ENCODE assay signal across 8 cellular contexts in the genomic region with DNA sequence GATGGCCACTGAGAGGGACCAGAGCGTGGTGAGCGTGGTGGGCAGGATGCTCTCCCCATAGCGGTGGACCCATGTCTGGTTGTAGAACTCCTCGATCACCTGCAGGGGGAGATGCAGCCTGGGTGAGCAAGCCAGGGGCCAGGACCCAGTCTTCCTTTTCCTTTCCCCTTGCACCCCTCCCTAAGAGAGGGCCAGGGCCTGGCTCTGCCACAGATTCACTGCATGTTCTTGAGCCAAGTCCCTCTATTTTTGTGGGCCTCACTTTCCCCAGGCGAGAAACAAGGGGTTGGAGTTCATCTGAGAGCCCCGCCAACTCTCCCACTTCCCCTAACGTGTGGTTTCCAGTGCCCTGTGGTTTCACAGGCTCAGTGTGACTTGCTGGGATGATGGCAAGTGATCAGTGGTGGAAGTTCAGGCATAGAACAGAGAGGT. TPM values are rescaled to one million over a fixed set of nuclear protein-coding genes. Genes with fewer than 3 reads are reported as not detected.
DNase-seq lines count a peak whose midpoint lies in the region; ATAC-seq and TF ChIP-seq lines count a peak whose summit lies in the region.

No MANE protein-coding gene starts in this region.

- CTCF ChIA-PET in Caco-2 (lab: Charles Lee): no interaction called here

- BruUV-seq in Caco-2 (replicated peaks; lab: Mats Ljungman, UMichigan): no TSS peak

- no peaks in the 10 kb centered on the region for H3K27me3 Mint-ChIP-seq in Caco-2 (ENCODE audit: insufficient read depth, unreplicated experiment)

- H3K79me2 ChIP-seq in hepatocyte: peaks cover 48% of the 10 kb centered on the region

- H3K9me3 ChIP-seq in Caco-2 (no peaks in the 10 kb centered on the region), SJSA1 (replicated peaks) (no peaks in the 10 kb centered on the region), adipocyte (ENCODE audit: control insufficient read depth, low read length) (no peaks in the 10 kb centered on the region), hepatocyte (ENCODE audit: low read depth) (no peaks in the 10 kb centered on the region)

- TF ChIP-seq CTCF in Caco-2 (IDR thresholded peaks at IDR 0.05; ENCODE audit: insufficient read depth in 1 of 2, low read depth in 1 of 2, low read length in 1 of 2, severe bottlenecking in 1 of 2, unreplicated experiment in 1 of 2) (peak; percentile 39 to 44), HFF-Myc (IDR thresholded peaks at IDR 0.05; ENCODE audit: low read depth, low read length, missing control alignments) (peak; percentile 63), hepatocyte (IDR thresholded peaks at IDR 0.05; ENCODE audit: poor library complexity) (peak; percentile 39)

- no peaks in the 10 kb centered on the region for H3K9me2 ChIP-seq in hepatocyte (replicated peaks; ENCODE audit: insufficient read depth)

- POLR2A ChIA-PET in Caco-2 (lab: Charles Lee): no interaction called here

- DNase-seq in Caco-2 (peak; percentile 43 to 53), HFF-Myc (ENCODE audit: extremely low read depth, low read depth) (no peak), SJSA1 (ENCODE audit: low read depth in 1 of 2, low spot score in 2 of 2) (peak; percentile 56 to 67), adipocyte (ENCODE audit: low read depth) (peak; percentile 53), hepatocyte (ENCODE audit: low spot score) (peak; percentile 56)
- peak in 2 of 3 experiments; percentile 15 to 25 for DNase-seq in stimulated activated CD4-positive, alpha-beta T cell treated with anti-CD3 and anti-CD28 coated beads, TNF-alpha, amount 100 ng/mL, for 4 hours (ENCODE audit: low read depth in 3 of 3)

- ATAC-seq in HG02973 (IDR thresholded peaks at IDR 0.05; ENCODE audit: unreplicated experiment) (no peak), GM21360 (IDR thresholded peaks at IDR 0.05; ENCODE audit: unreplicated experiment) (no peak)

- H3K9ac ChIP-seq in adipocyte (ENCODE audit: low read length): no peak overlapping the region

- no peaks in the 10 kb centered on the region for H3K27me3 ChIP-seq in Caco-2 (replicated peaks; ENCODE audit: control insufficient read depth, insufficient read depth, low read length)
- H3K27me3 ChIP-seq in SJSA1 (replicated peaks): no peaks in the 10 kb centered on the region
- no peaks in the 10 kb centered on the region for H3K27me3 ChIP-seq in adipocyte (replicated peaks; ENCODE audit: control insufficient read depth, insufficient read depth, low read length)
- no peaks in the 10 kb centered on the region for H3K27me3 ChIP-seq in hepatocyte

- 79% methylated on average over 7 of the region's 7 CpGs for WGBS in hepatocyte (ENCODE audit: low lambda C conversion rate, missing lambda C conversion rate)

- H3K36me3 ChIP-seq in Caco-2 (ENCODE audit: control insufficient read depth, insufficient read depth, low read length) (peaks cover 16% of the 10 kb centered on the region), SJSA1 (peaks cover 90% of the 10 kb centered on the region), adipocyte (ENCODE audit: control insufficient read depth, insufficient read depth, low read length, severe bottlenecking) (peaks cover 50% of the 10 kb centered on the region), hepatocyte (replicated peaks; ENCODE audit: insufficient read depth, low read depth) (no peaks in the 10 kb centered on the region)

- H3K4me1 ChIP-seq in Caco-2 (peaks cover 45% of the 10 kb centered on the region), SJSA1 (replicated peaks) (peaks cover 48% of the 10 kb centered on the region), adipocyte (ENCODE audit: control insufficient read depth, insufficient read depth, low read length) (peaks cover 7% of the 10 kb centered on the region), hepatocyte (ENCODE audit: insufficient read depth) (peaks cover 19% of the 10 kb centered on the region)

- H3K36me3 Mint-ChIP-seq in Caco-2 (ENCODE audit: insufficient read depth, unreplicated experiment): peaks cover 100% of the 10 kb centered on the region

- H3K4me1 Mint-ChIP-seq in Caco-2 (ENCODE audit: low read depth, unreplicated experiment): peaks cover 51% of the 10 kb centered on the region

- peak overlapping the region; percentile 97 for H3K27ac Mint-ChIP-seq in Caco-2 (ENCODE audit: unreplicated experiment)

- no peak overlapping the region; the same call in 1 of the 2 replicates for H3K27ac ChIP-seq in SJSA1
- no peak overlapping the region for H3K27ac ChIP-seq in hepatocyte

- intact Hi-C loops in Caco-2 (cut with micrococcal nuclease; ENCODE audit: unreplicated experiment): no loop called here

- H3K4me3 ChIP-seq in Caco-2 (ENCODE audit: low read depth, low read length): no peak overlapping the region
- no peak overlapping the region for H3K4me3 ChIP-seq in HFF-Myc (replicated peaks; ENCODE audit: low read depth, low read length)
- H3K4me3 ChIP-seq in SJSA1: no peak overlapping the region
- H3K4me3 ChIP-seq in adipocyte (ENCODE audit: low read length): no peak overlapping the region
- H3K4me3 ChIP-seq in hepatocyte: no peak overlapping the region

- H2AFZ ChIP-seq in hepatocyte: no peak overlapping the region

- H3K4me3 Mint-ChIP-seq in Caco-2 (ENCODE audit: unreplicated experiment): no peak overlapping the region

- H3K9me3 Mint-ChIP-seq in Caco-2 (ENCODE audit: unreplicated experiment): no peaks in the 10 kb centered on the region

- no peak overlapping the region for H3K4me2 ChIP-seq in hepatocyte

- peaks cover 15% of the 10 kb centered on the region for H4K20me1 ChIP-seq in hepatocyte (ENCODE audit: insufficient read depth, poor library complexity, severe bottlenecking)

RNA-seq across cellular contexts. Expression of a gene that starts 27.5 kb away (rescaled TPM):
- 422 and 437 TPM in 2 replicates for total RNA-seq in Caco-2 (2022)
- 115 and 173 TPM in 2 replicates for total RNA-seq in SJSA1 (2014; rRNA removed; shearing (Covaris generic))
- 271 and 301 TPM in 2 replicates for total RNA-seq in hepatocyte
- polyA plus RNA-seq in hepatocyte: 271 and 314 TPM in 2 replicates
